Comparison of ENCODE assay signal across 9 cellular contexts in genomic region chr4:65007841-65008439, GRCh38.
DNase-seq lines count a peak whose midpoint lies in the region; ATAC-seq, FAIRE-seq and TF ChIP-seq lines count a peak whose summit lies in the region.
"Had no signal": no experiment of that assay in that cellular context is flagged by ENCODE, and none has a peak within 500 bp of the region (broad histone marks: within the 10 kb centered on the region; RNA-seq: fewer than 3 reads in every experiment).

No MANE protein-coding gene starts in this region.

- H3K27me3 ChIP-seq in neural progenitor cell = no peaks in the 10 kb centered on the region

- H3K9me3 Mint-ChIP-seq in chondrocyte (ENCODE audit: low read depth) (no peaks in the 10 kb centered on the region), neural progenitor cell (no peaks in the 10 kb centered on the region)

- H3K4me3 Mint-ChIP-seq in chondrocyte (ENCODE audit: unreplicated experiment) (no peak overlapping the region), neural progenitor cell (no peak overlapping the region)

- ATAC-seq in HG03135 (IDR thresholded peaks at IDR 0.05; ENCODE audit: unreplicated experiment) = no peak
- ATAC-seq: mucosa of descending colon had no signal

- no peaks in the 10 kb centered on the region for H3K9me3 ChIP-seq in neural progenitor cell (ENCODE audit: low read depth)
- H3K9me3 ChIP-seq: mucosa of descending colon had no signal

- peak; percentile 1 for DNase-seq in GM19239 (ENCODE audit: insufficient read length, low spot score)
- peak; percentile 23 for DNase-seq in NCI-H2171 (lab: John Stamatoyannopoulos, UW)
- no peak for DNase-seq in chondrocyte (ENCODE audit: low spot score)
- DNase-seq in neural progenitor cell (ENCODE audit: low spot score) = peak; percentile 73
- no peak for DNase-seq in T1000 (lab: John Stamatoyannopoulos, UW)
- DNase-seq in hippocampal formation (lab: John Stamatoyannopoulos, UW) = no peak

- H3K27ac ChIP-seq in C4-2B (no peak overlapping the region), neural progenitor cell (no peak overlapping the region)

- H3K4me2 ChIP-seq in neural progenitor cell = no peak overlapping the region

- no peaks in the 10 kb centered on the region for H3K36me3 Mint-ChIP-seq in chondrocyte (ENCODE audit: low read depth)
- no peaks in the 10 kb centered on the region for H3K36me3 Mint-ChIP-seq in neural progenitor cell

- no peaks in the 10 kb centered on the region for H3K36me3 ChIP-seq in neural progenitor cell

- H3K9ac ChIP-seq in neural progenitor cell = no peak overlapping the region

- no peak for FAIRE-seq in GM19239 (lab: Jason Lieb, UNC)

- H3K4me3 ChIP-seq in neural progenitor cell = no peak overlapping the region
- H3K4me3 ChIP-seq: mucosa of descending colon had no signal

- H3K27me3 Mint-ChIP-seq in chondrocyte (ENCODE audit: low read depth) = peaks cover 4% of the 10 kb centered on the region
- no peaks in the 10 kb centered on the region for H3K27me3 Mint-ChIP-seq in neural progenitor cell (ENCODE audit: insufficient read depth, low read depth)

- H2AFZ ChIP-seq in neural progenitor cell (replicated peaks) = no peak overlapping the region

- H3K79me2 ChIP-seq in neural progenitor cell (ENCODE audit: low read depth) = no peaks in the 10 kb centered on the region

- H3F3A ChIP-seq in neural progenitor cell (ENCODE audit: low read depth) = no peaks in the 10 kb centered on the region

- H3K4me1 ChIP-seq in neural progenitor cell = no peaks in the 10 kb centered on the region

- H3K27ac Mint-ChIP-seq in chondrocyte (ENCODE audit: unreplicated experiment) = no peak overlapping the region
- H3K27ac Mint-ChIP-seq in neural progenitor cell = no peak overlapping the region

- no peaks in the 10 kb centered on the region for H4K20me1 ChIP-seq in neural progenitor cell (ENCODE audit: low read depth)

- H3K4me1 Mint-ChIP-seq in chondrocyte (ENCODE audit: low read depth) = no peaks in the 10 kb centered on the region
- no peaks in the 10 kb centered on the region for H3K4me1 Mint-ChIP-seq in neural progenitor cell

- peak; percentile 82 for TF ChIP-seq CTCF in C4-2B (conservative IDR thresholded peaks at IDR 0.05)
- TF ChIP-seq CTCF in chondrocyte (IDR thresholded peaks at IDR 0.05) = peak; percentile 92
- TF ChIP-seq CTCF in neural progenitor cell (IDR thresholded peaks at IDR 0.05) = peak; percentile 85

Comparison
In these comparisons a context has a peak if more than half of its experiments do, and no peak if none do; other contexts are left out.
1. DNase-seq: peak in GM19239 (single experiment), NCI-H2171 (single experiment) and neural progenitor cell (single experiment); none in chondrocyte (single experiment), T1000 (single experiment) and hippocampal formation (0 of 2).
2. Peak in every context shown above with its lines, with median percentiles within 50 percentile points of each other: CTCF ChIP-seq.